Comparison of ENCODE assay signal across 20 cellular contexts in the genomic region with DNA sequence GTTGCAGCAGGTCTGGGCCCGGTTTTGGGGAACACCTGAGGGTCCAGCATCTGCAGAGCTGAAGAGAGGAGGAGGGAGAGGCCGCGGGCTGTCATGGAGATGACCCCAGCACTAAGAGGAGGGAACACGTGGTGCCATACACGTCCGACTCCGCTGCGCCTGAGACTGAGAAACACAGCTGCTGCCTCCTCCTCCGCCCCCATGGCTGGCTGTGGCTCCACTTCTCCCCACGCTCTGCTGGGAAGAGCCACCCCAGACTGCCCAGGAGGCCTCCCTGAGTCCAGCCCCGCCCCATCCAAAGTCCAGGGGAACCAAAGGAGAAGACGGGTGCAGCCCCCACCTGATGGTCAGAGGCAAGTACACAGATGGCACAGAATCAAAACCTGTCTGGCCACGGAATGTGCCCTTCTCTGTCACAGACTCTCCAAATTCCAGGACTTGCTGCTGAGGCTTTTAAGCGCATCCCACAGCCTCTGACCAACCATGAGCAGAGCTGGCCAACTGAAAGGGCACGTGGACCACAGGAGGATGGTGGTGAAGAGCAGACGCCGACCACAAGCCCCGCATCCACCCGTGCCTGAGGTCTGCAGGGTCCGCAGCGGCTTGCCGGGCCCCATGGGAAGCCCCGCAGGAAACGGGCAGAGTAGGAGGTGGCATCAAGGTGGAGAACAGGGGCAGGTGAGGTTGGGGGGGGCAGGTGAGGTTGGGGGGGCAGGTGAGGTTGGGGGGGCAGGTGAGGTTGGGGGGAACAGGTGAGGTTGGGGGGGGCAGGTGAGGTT. TPM values are rescaled to one million over a fixed set of nuclear protein-coding genes. Genes with fewer than 3 reads are reported as not detected.
DNase-seq lines count a peak whose midpoint lies in the region; ATAC-seq, FAIRE-seq and TF ChIP-seq lines count a peak whose summit lies in the region.
"Had no signal": no experiment of that assay in that cellular context is flagged by ENCODE, and none has a peak within 500 bp of the region (broad histone marks: within the 10 kb centered on the region; RNA-seq: fewer than 3 reads in every experiment).

No MANE protein-coding gene starts in this region.

- CTCF ChIA-PET in H1 (lab: Charles Lee; ENCODE audit: partially characterized antibody), result interaction anchor here (2.1 kb wide), 1 partner anchor 14 kb away, joined by 9 read pairs; no protein-coding TSS in a partner anchor

- H2BK20ac ChIP-seq in H1 (ENCODE audit: low read length), result no peak overlapping the region

- H3K4me3 ChIP-seq in H1 (ENCODE audit: extremely low read depth in 1 of 4, insufficient read depth in 2 of 4, low read depth in 3 of 4, low read length in 4 of 4) (no peak overlapping the region), neuronal stem cell (ENCODE audit: low read length in 2 of 2) (no peak overlapping the region), spleen (no peak overlapping the region), sigmoid colon (no peak overlapping the region)
- H3K4me3 ChIP-seq: HAP-1, MG63 had no signal

- H3K79me2 ChIP-seq in H1 (ENCODE audit: control insufficient read depth in 1 of 2, insufficient read depth in 2 of 2, low read length in 2 of 2), result no peaks in the 10 kb centered on the region

- H4K5ac ChIP-seq in H1 (ENCODE audit: insufficient read length, low read depth, low read length), result no peak overlapping the region

- H3K14ac ChIP-seq in H1 (ENCODE audit: insufficient read length) (no peak overlapping the region), neuronal stem cell (ENCODE audit: low read length) (peak overlapping the region; percentile 90)

- POLR2A ChIA-PET in H1 (lab: Charles Lee; ENCODE audit: partially characterized antibody), result no interaction called here

- no peak for TF ChIP-seq RAD21 in H1 (IDR thresholded peaks at IDR 0.05 in 1 of 2, conservative IDR thresholded peaks at IDR 0.05 in 1 of 2; ENCODE audit: low read depth in 2 of 2, low read length in 2 of 2)

- H3K27ac ChIP-seq in H1 (ENCODE audit: low read depth, low read length) (no peak overlapping the region), neuronal stem cell (replicated peaks; ENCODE audit: low read length) (no peak overlapping the region), spleen (no peak overlapping the region), sigmoid colon (no peak overlapping the region)
- H3K27ac ChIP-seq: KMS-11 had no signal

- H4K91ac ChIP-seq in H1 (replicated peaks; ENCODE audit: insufficient read length, low read length), result peak overlapping the region; percentile 27
- no peak overlapping the region for H4K91ac ChIP-seq in neuronal stem cell (ENCODE audit: low read depth, low read length, poor library complexity)

- DNase-seq in Right ventricle myocardium superior, result peak; percentile 27
- DNase-seq in cardiac septum (ENCODE audit: low spot score), result no peak
- no peak for DNase-seq in H1 (ENCODE audit: low read depth in 1 of 2, low spot score in 2 of 2)
- no peak for DNase-seq in neuronal stem cell (ENCODE audit: low spot score)
- DNase-seq in spleen, result peak; percentile 31
- no peak for DNase-seq in sigmoid colon
- no peak for DNase-seq in activated CD8-positive, alpha-beta memory T cell treated with anti-CD3 and anti-CD28 coated beads, Interleukin-2, amount 50 U/mL, for 48 hours
- DNase-seq in RKO (ENCODE audit: low spot score), result no peak
- DNase-seq: DND-41, GDM1, MG63, NCI-H1092 treated with DMSO at 0.1 percent for 48 hours, NCI-H1694 treated with DMSO at 0.1 percent for 48 hours, NCI-H446 treated with DMSO at 0.1 percent for 48 hours, NCI-H748 treated with DMSO at 0.1 percent for 48 hours, PC-3 had no signal

- H3K9me3 ChIP-seq in H1 (ENCODE audit: insufficient read depth in 2 of 2, low read depth in 1 of 2, low read length in 1 of 2), result no peaks in the 10 kb centered on the region; a peak in 1 of 4 replicates
- H3K9me3 ChIP-seq in neuronal stem cell (replicated peaks in 1 of 2; ENCODE audit: control insufficient read depth in 2 of 2, insufficient read depth in 1 of 2, low read depth in 1 of 2, low read length in 2 of 2), result no peaks in the 10 kb centered on the region
- peaks cover 0 to 7% (median 6%) of the 10 kb centered on the region in 8 donors for H3K9me3 ChIP-seq in spleen
- H3K9me3 ChIP-seq in sigmoid colon, result peaks cover 0 to 2% (median 0%) of the 10 kb centered on the region in 4 donors
- H3K9me3 ChIP-seq: HAP-1, SK-N-SH had no signal

- peaks cover 0 to 7% of the 10 kb centered on the region in 2 experiments for H4K20me1 ChIP-seq in H1 (replicated peaks in 1 of 2; ENCODE audit: control insufficient read depth in 1 of 2, insufficient read depth in 2 of 2, low read length in 2 of 2)

- no peak for FAIRE-seq in H1 (lab: Jason Lieb, UNC)
- FAIRE-seq: A204.1 had no signal

- H2BK15ac ChIP-seq in H1 (ENCODE audit: low read length) (no peak overlapping the region), neuronal stem cell (ENCODE audit: low read length) (no peak overlapping the region)

- H3K9ac ChIP-seq in H1 (replicated peaks in 1 of 4; ENCODE audit: extremely low read depth in 1 of 4, low read depth in 3 of 4, low read length in 3 of 4), result no peak overlapping the region
- H3K9ac ChIP-seq in neuronal stem cell (ENCODE audit: low read depth, low read length, poor library complexity), result no peak overlapping the region
- H3K9ac ChIP-seq: KMS-11, SK-N-SH had no signal

- no peaks in the 10 kb centered on the region for H3K27me3 ChIP-seq in H1 (replicated peaks in 1 of 4; ENCODE audit: control insufficient read depth in 3 of 4, extremely low read depth in 1 of 4, insufficient read depth in 3 of 4, low read length in 3 of 4)
- no peaks in the 10 kb centered on the region for H3K27me3 ChIP-seq in neuronal stem cell (ENCODE audit: control insufficient read depth in 3 of 3, insufficient read depth in 3 of 3, low read depth in 1 of 3, low read length in 3 of 3)
- H3K27me3 ChIP-seq in spleen (replicated peaks in 1 of 7), result peaks cover 0 to 14% (median 0%) of the 10 kb centered on the region in 7 donors
- H3K27me3 ChIP-seq in sigmoid colon, result peaks cover 0 to 19% (median 0%) of the 10 kb centered on the region in 3 donors
- H3K27me3 ChIP-seq: MG63 had no signal

- TF ChIP-seq CTCF in H1 (IDR thresholded peaks at IDR 0.05; ENCODE audit: control extremely low read depth in 1 of 3, insufficient read depth in 1 of 3, low read depth in 1 of 3, low read length in 3 of 3) (no peak), spleen (IDR thresholded peaks at IDR 0.05 in 8 of 11, conservative IDR thresholded peaks at IDR 0.05 in 3 of 11) (no peak), sigmoid colon (IDR thresholded peaks at IDR 0.05) (no peak)

- H2BK12ac ChIP-seq in H1 (ENCODE audit: low read depth, low read length) (no peak overlapping the region), neuronal stem cell (ENCODE audit: low read length) (no peak overlapping the region)

- no peak overlapping the region for H3K56ac ChIP-seq in H1 (replicated peaks; ENCODE audit: insufficient read length, low read depth, low read length)

- no peaks in the 10 kb centered on the region for H3K23me2 ChIP-seq in H1 (ENCODE audit: low read depth, low read length)

- no peak overlapping the region for H2BK5ac ChIP-seq in H1 (ENCODE audit: low read depth, low read length)
- no peak overlapping the region for H2BK5ac ChIP-seq in neuronal stem cell (ENCODE audit: low read length)

- H3K18ac ChIP-seq in H1 (ENCODE audit: extremely low read depth, low read length) (no peak overlapping the region), neuronal stem cell (ENCODE audit: low read length) (peak overlapping the region; percentile 76)

- ATAC-seq in Right ventricle myocardium superior (ENCODE audit: poor library complexity), result no peak
- ATAC-seq: PC-3 had no signal

- no peak for TF ChIP-seq POLR2A in H1 (IDR thresholded peaks at IDR 0.05; ENCODE audit: control extremely low read depth in 1 of 2, low read depth in 2 of 2, low read length in 2 of 2)
- no peak for TF ChIP-seq POLR2A in spleen (IDR thresholded peaks at IDR 0.05)
- no peak for TF ChIP-seq POLR2A in sigmoid colon (IDR thresholded peaks at IDR 0.05)

- H3K4me1 ChIP-seq in H1 (replicated peaks in 1 of 4; ENCODE audit: control insufficient read depth in 3 of 4, insufficient read depth in 4 of 4, low read length in 3 of 4) (peaks cover 0 to 2% (median 0%) of the 10 kb centered on the region in 4 experiments; a peak in 1 of 7 replicates), neuronal stem cell (ENCODE audit: control insufficient read depth in 2 of 2, insufficient read depth in 1 of 2, low read depth in 1 of 2, low read length in 2 of 2) (peaks cover 13 to 20% of the 10 kb centered on the region in 2 donors), spleen (no peaks in the 10 kb centered on the region), sigmoid colon (no peaks in the 10 kb centered on the region)
- H3K4me1 ChIP-seq: HAP-1 had no signal

- H2BK120ac ChIP-seq in H1 (replicated peaks; ENCODE audit: low read depth, low read length) (no peak overlapping the region), neuronal stem cell (ENCODE audit: low read depth, low read length) (no peak overlapping the region)

- H3K4ac ChIP-seq in H1 (replicated peaks; ENCODE audit: insufficient read length, low read depth, low read length) (no peak overlapping the region), neuronal stem cell (ENCODE audit: low read length) (no peak overlapping the region)

- intact Hi-C loops in Right ventricle myocardium superior (cut with DNase I) (no loop called here), cardiac septum (cut with DNase I) (no loop called here), spleen (cut with DNase I; ENCODE audit: low total_unique reads) (no loop called here), sigmoid colon (cut with DNase I) (no loop called here)

- TF ChIP-seq EP300 in H1 (IDR thresholded peaks at IDR 0.05; ENCODE audit: borderline replicate concordance in 1 of 2, low read depth in 2 of 2, low read length in 2 of 2) (no peak), sigmoid colon (IDR thresholded peaks at IDR 0.05) (no peak)

- H2AK5ac ChIP-seq in H1 (ENCODE audit: low read depth, low read length), result no peak overlapping the region
- H2AK5ac ChIP-seq in neuronal stem cell (ENCODE audit: low read depth, low read length), result peak overlapping the region; percentile 53

- no peak overlapping the region for H2AFZ ChIP-seq in H1 (ENCODE audit: low read length)
- H2AFZ ChIP-seq in neuronal stem cell (ENCODE audit: low read length), result peak overlapping the region; percentile 20

- H3K36me3 ChIP-seq in H1 (ENCODE audit: control insufficient read depth in 2 of 4, insufficient read depth in 4 of 4, low read length in 3 of 4) (no peaks in the 10 kb centered on the region), neuronal stem cell (replicated peaks in 1 of 2; ENCODE audit: control insufficient read depth in 2 of 2, insufficient read depth in 2 of 2, low read length in 2 of 2) (no peaks in the 10 kb centered on the region), spleen (no peaks in the 10 kb centered on the region), sigmoid colon (no peaks in the 10 kb centered on the region)
- H3K36me3 ChIP-seq: HAP-1, MG63 had no signal

- WGBS in H1 (ENCODE audit: extremely low coverage in 1 of 2, insufficient coverage in 1 of 2, insufficient read length in 1 of 2, insufficient replicate concordance in 2 of 2, low coverage in 1 of 2, low lambda C conversion rate in 2 of 2, missing lambda C conversion rate in 1 of 2), 2 experiments, result 89% methylated on average over 16 of the region's 24 CpGs; no CpG with 5 or more reads in 1 of the 2 experiments
- no CpG with 5 or more reads among the region's 24 CpGs for WGBS in neuronal stem cell (ENCODE audit: extremely low coverage in 2 of 2, insufficient read length in 2 of 2, insufficient replicate concordance in 1 of 2), 2 donors
- 79 to 92% (median 83%) methylated on average over 21 to 24 of the region's 24 CpGs for WGBS in spleen, 5 donors
- 48 to 73% methylated on average over 24 of the region's 24 CpGs for WGBS in sigmoid colon, 2 donors

- H4K8ac ChIP-seq in H1 (ENCODE audit: extremely low read depth, insufficient read depth, low read length), result peak overlapping the region; percentile 53; the same call in 1 of the 2 replicates
- H4K8ac ChIP-seq in neuronal stem cell (ENCODE audit: low read depth, low read length), result no peak overlapping the region

- H3K4me2 ChIP-seq in H1 (ENCODE audit: insufficient read depth in 1 of 2, low read depth in 2 of 2, low read length in 2 of 2), result no peak overlapping the region
- H3K4me2 ChIP-seq in neuronal stem cell (ENCODE audit: insufficient read depth, low read length, poor library complexity, severe bottlenecking), result no peak overlapping the region
- H3K4me2 ChIP-seq: KMS-11, SK-N-SH had no signal

- H3K23ac ChIP-seq in H1 (ENCODE audit: insufficient read length) (no peak overlapping the region), neuronal stem cell (ENCODE audit: low read depth, low read length, poor library complexity) (peak overlapping the region; percentile 93)

- H3K79me1 ChIP-seq in H1 (ENCODE audit: low read depth, low read length) (no peaks in the 10 kb centered on the region), neuronal stem cell (ENCODE audit: low read depth, low read length) (peaks cover 10% of the 10 kb centered on the region)

RNA-seq across cellular contexts. Expression of gene STK32C, which starts 24.0 kb away (rescaled TPM):
- total RNA-seq in Right ventricle myocardium superior (5.9 TPM), cardiac septum (5.9 TPM), spleen (10 to 100 TPM in 6 of 7 donors, 1 to 10 TPM in 1; 9.6 to 27.8 (median 15.4) TPM), sigmoid colon (1 to 10 TPM; 4.3 to 8.4 (median 6.1) TPM)
- total RNA-seq in H1 (2021; fragmentation: NEBNext Ultra II Directional; extraction: Animal tissue kit (Norgen Biotek cat#: 25700)), result 15.6 and 17.3 TPM in 2 replicates
- polyA plus RNA-seq in H1 (2011; rRNA removed) (10.6 and 18.1 TPM in 2 replicates), spleen (10 to 100 TPM; 13.2 to 23.8 (median 16.0) TPM), sigmoid colon (10 to 100 TPM; 10.4 to 12.8 (median 12.6) TPM)
- polyA plus RNA-seq in H1 (2011; cell fraction: cytosol; rRNA removed), result 19.9 TPM
- polyA plus RNA-seq in H1 (2011; cell fraction: nucleus; rRNA removed), result 22.0 TPM
- polyA plus RNA-seq in H1 (2012, experiment 1 of 2), result 13.4 to 23.5 TPM (median 20.3 TPM) in 4 replicates
- polyA plus RNA-seq in H1 (2012, experiment 2 of 2), result 11.9 TPM
- 11.6 TPM for polyA plus RNA-seq in H1 (2013, experiment 1 of 2)
- polyA plus RNA-seq in H1 (2013, experiment 2 of 2), result 10.9 TPM
- 7.3 and 11.0 TPM in 2 replicates for polyA minus RNA-seq in H1 (2011; rRNA and poly(A)+ RNA removed)
- 5.1 TPM for polyA minus RNA-seq in H1 (2011; cell fraction: cytosol; rRNA and poly(A)+ RNA removed)
- polyA minus RNA-seq in H1 (2011; cell fraction: nucleus; rRNA and poly(A)+ RNA removed), result 8.8 TPM
- 20.6 TPM for polyA plus RNA-seq in neuronal stem cell (2013, experiment 1 of 2)
- polyA plus RNA-seq in neuronal stem cell (2013, experiment 2 of 2), result 21.2 TPM

RNA-seq across cellular contexts. Expression of gene LRRC27, which starts 48.2 kb away (rescaled TPM):
- total RNA-seq in Right ventricle myocardium superior, result 3.9 TPM
- 3.8 TPM for total RNA-seq in cardiac septum
- 3.8 and 4.3 TPM in 2 replicates for total RNA-seq in H1 (2021; fragmentation: NEBNext Ultra II Directional; extraction: Animal tissue kit (Norgen Biotek cat#: 25700))
- 1.2 and 2.0 TPM in 2 replicates for polyA plus RNA-seq in H1 (2011; rRNA removed)
- 3.1 TPM for polyA plus RNA-seq in H1 (2011; cell fraction: cytosol; rRNA removed)
- polyA plus RNA-seq in H1 (2011; cell fraction: nucleus; rRNA removed), result 8.2 TPM
- polyA plus RNA-seq in H1 (2012, experiment 1 of 2), result 2.8 to 4.0 TPM (median 2.9 TPM) in 4 replicates
- 1.7 TPM for polyA plus RNA-seq in H1 (2012, experiment 2 of 2)
- polyA plus RNA-seq in H1 (2013, experiment 1 of 2), result 3.6 TPM
- 2.5 TPM for polyA plus RNA-seq in H1 (2013, experiment 2 of 2)
- polyA minus RNA-seq in H1 (2011; rRNA and poly(A)+ RNA removed), result 1.1 and 1.6 TPM in 2 replicates
- polyA minus RNA-seq in H1 (2011; cell fraction: cytosol; rRNA and poly(A)+ RNA removed), result 0.88 TPM
- polyA minus RNA-seq in H1 (2011; cell fraction: nucleus; rRNA and poly(A)+ RNA removed), result 4.0 TPM
- 12.6 TPM for polyA plus RNA-seq in neuronal stem cell (2013, experiment 1 of 2)
- polyA plus RNA-seq in neuronal stem cell (2013, experiment 2 of 2), result 11.2 TPM
- 10 to 100 TPM; 11.9 to 29.9 (median 19.4) TPM for total RNA-seq in spleen
- 10 to 100 TPM in 1 of 3 donors, 1 to 10 TPM in 2; 6.1 to 13.0 (median 8.5) TPM for polyA plus RNA-seq in spleen
- total RNA-seq in sigmoid colon, result 10 to 100 TPM in 1 of 4 donors, 1 to 10 TPM in 3; 6.1 to 15.5 (median 8.1) TPM
- polyA plus RNA-seq in sigmoid colon, result 1 to 10 TPM; 1.4 to 6.2 (median 1.8) TPM

Comparison
In these comparisons a context has a peak if more than half of its experiments do, and no peak if none do; other contexts are left out.
1. DNase-seq: peak in Right ventricle myocardium superior (single experiment) and spleen (single experiment); none in cardiac septum (single experiment), H1 (0 of 2), neuronal stem cell (single experiment), sigmoid colon (single experiment), activated CD8-positive, alpha-beta memory T cell treated with anti-CD3 and anti-CD28 coated beads, Interleukin-2, amount 50 U/mL, for 48 hours (single experiment) and RKO (single experiment).